In the genomic region with DNA sequence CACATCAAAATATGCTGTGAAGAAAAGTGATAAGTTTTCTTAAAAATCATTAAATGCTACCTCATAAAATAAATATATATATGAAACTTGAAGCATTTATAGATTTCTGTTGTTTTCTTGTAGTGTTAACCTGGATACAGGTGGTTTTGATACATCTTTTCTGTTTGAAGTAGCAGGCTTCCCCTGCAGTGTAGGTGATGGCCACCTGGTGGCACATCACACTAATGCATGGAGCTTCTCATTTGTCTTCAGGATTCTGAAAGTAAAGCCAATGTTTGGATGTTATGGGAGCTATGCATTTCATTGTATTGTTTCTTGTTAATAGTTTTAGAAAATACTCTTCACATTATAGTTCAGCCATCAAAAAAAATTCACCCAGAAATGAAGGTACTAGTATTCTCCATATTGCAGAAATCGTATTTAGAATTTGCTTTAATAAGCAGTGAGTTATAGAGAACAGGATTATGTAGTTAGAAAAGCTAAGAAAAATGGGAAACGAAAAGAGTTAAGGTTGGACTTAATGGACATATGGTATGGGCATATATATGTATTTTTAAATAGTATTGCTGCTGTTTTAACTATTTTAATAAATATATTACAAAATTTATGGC, we compare ENCODE assay signal across 8 cellular contexts. TPM values are rescaled to one million over a fixed set of nuclear protein-coding genes. Genes with fewer than 3 reads are reported as not detected.
DNase-seq lines count a peak whose midpoint lies in the region; TF ChIP-seq lines count a peak whose summit lies in the region.

No MANE protein-coding gene starts in this region.

- H3K27ac ChIP-seq in A673 (ENCODE audit: low read depth, low read length, poor library complexity, severe bottlenecking) (no peak overlapping the region), right atrium auricular region (no peak overlapping the region)

- H3K4me1 ChIP-seq in A673 (ENCODE audit: insufficient read depth, low read length, poor library complexity, severe bottlenecking) = no peaks in the 10 kb centered on the region
- H3K4me1 ChIP-seq in right atrium auricular region = no peaks in the 10 kb centered on the region

- H3K4me3 ChIP-seq in A673 (ENCODE audit: low read depth, low read length, poor library complexity, severe bottlenecking) (no peak overlapping the region), WI38 (ENCODE audit: low read depth, low read length) (no peak overlapping the region), right atrium auricular region (no peak overlapping the region)

- TF ChIP-seq CTCF in A673 (conservative IDR thresholded peaks at IDR 0.05; ENCODE audit: low read depth, low read length) (peak; percentile 76), GM10248 (IDR thresholded peaks at IDR 0.05; ENCODE audit: control extremely low read depth, extremely low read depth, low read depth, missing control alignments) (peak; percentile 72), WI38 (IDR thresholded peaks at IDR 0.05; ENCODE audit: low read depth, low read length) (peak; percentile 70), right atrium auricular region (IDR thresholded peaks at IDR 0.05) (peak in 1 of 2 donors; percentile 53)

- peak; percentile 38 for DNase-seq in A673 (ENCODE audit: low spot score)
- DNase-seq in GM10248 (ENCODE audit: extremely low spot score) = peak; percentile 30
- peak; percentile 34 for DNase-seq in HCEC 1CT
- DNase-seq in NAMALWA (ENCODE audit: low spot score) = peak; percentile 69
- peak; percentile 57 for DNase-seq in iPS-NIHi7 (ENCODE audit: extremely low spot score)
- DNase-seq in activated effector memory CD4-positive, alpha-beta T cell treated with anti-CD3 and anti-CD28 coated beads, Interleukin-2, amount 50 U/mL, for 16 hours = no peak
- no peak for DNase-seq in right atrium auricular region (ENCODE audit: low spot score)

- H3K9me3 ChIP-seq in A673 (ENCODE audit: low read depth, low read length, poor library complexity, severe bottlenecking) = no peaks in the 10 kb centered on the region
- H3K9me3 ChIP-seq in right atrium auricular region = no peaks in the 10 kb centered on the region

- CTCF ChIA-PET in A673 (lab: Charles Lee) (interaction anchor here (1.5 kb wide), 1 partner anchor 784 kb away, joined by 7 read pairs; no protein-coding TSS in a partner anchor), GM10248 (lab: Yijun Ruan, JAX) (interaction anchor here (0.8 to 10.0 kb wide), 21 partner anchors 10 to 779 kb away, joined by 3 to 137 read pairs (median 4); a partner anchor contains a TSS)

- POLR2A ChIA-PET in A673 (lab: Charles Lee; ENCODE audit: low non-redundant PET) = no interaction called here
- POLR2A ChIA-PET in GM10248 (lab: Yijun Ruan, JAX) = no interaction called here

- H3K27me3 ChIP-seq in A673 (replicated peaks; ENCODE audit: insufficient read depth, low read depth, low read length, poor library complexity) (no peaks in the 10 kb centered on the region), right atrium auricular region (no peaks in the 10 kb centered on the region)

- H3K36me3 ChIP-seq in A673 (ENCODE audit: insufficient read depth, low read length, poor library complexity, severe bottlenecking) (peaks cover 20% of the 10 kb centered on the region), right atrium auricular region (peaks cover 16% of the 10 kb centered on the region)

- no TSS peak for BruUV-seq in A673 (replicated peaks; lab: Mats Ljungman, UMichigan)

- intact Hi-C loops in A673 (cut with micrococcal nuclease; ENCODE audit: unreplicated experiment) = no loop called here

RNA-seq across cellular contexts. Expression of a gene that starts 18.7 kb away (rescaled TPM):
- total RNA-seq in A673 (2021) (7.2 and 8.3 TPM in 2 replicates), right atrium auricular region (1 to 10 TPM; 3.8 to 5.0 TPM)

RNA-seq across cellular contexts. Expression of a gene that starts 24.4 kb away (rescaled TPM):
- total RNA-seq in A673 (2021) (8.0 and 9.0 TPM in 2 replicates), right atrium auricular region (1 to 10 TPM; 6.1 to 6.5 TPM)

Comparison
In these comparisons a context has a peak if more than half of its experiments do, and no peak if none do; other contexts are left out.
1. DNase-seq: peak in A673 (single experiment), GM10248 (single experiment), HCEC 1CT (single experiment), NAMALWA (single experiment) and iPS-NIHi7 (single experiment); none in activated effector memory CD4-positive, alpha-beta T cell treated with anti-CD3 and anti-CD28 coated beads, Interleukin-2, amount 50 U/mL, for 16 hours (single experiment) and right atrium auricular region (single experiment).